Comparison of ENCODE assay signal across 10 cellular contexts in genomic region chr2:173090973-173091660, GRCh38. TPM values are rescaled to one million over a fixed set of nuclear protein-coding genes. Genes with fewer than 3 reads are reported as not detected.
DNase-seq lines count a peak whose midpoint lies in the region; ATAC-seq, FAIRE-seq and TF ChIP-seq lines count a peak whose summit lies in the region.
"Had no signal": no experiment of that assay in that cellular context is flagged by ENCODE, and none has a peak within 500 bp of the region (broad histone marks: within the 10 kb centered on the region; RNA-seq: fewer than 3 reads in every experiment).

No MANE protein-coding gene starts in this region.

- DNase-seq in GM18507 (ENCODE audit: extremely low spot score, insufficient read length, low read depth) (no peak), K562 (ENCODE audit: extremely low read depth in 1 of 4, low spot score in 3 of 4) (peak; percentile 39 to 75 (median 57)), iPS-NIHi11 (ENCODE audit: low spot score) (peak; percentile 18), stomach (no peak), amygdala (lab: John Stamatoyannopoulos, UW) (no peak), NCI-H2171 (lab: John Stamatoyannopoulos, UW) (no peak)
- DNase-seq: NCI-H1092 treated with DMSO at 0.1 percent for 48 hours had no signal

- POLR2A ChIA-PET in K562 (lab: Yijun Ruan, JAX): interaction anchor here (0.6 to 4.9 kb wide), 14 partner anchors 8 to 313 kb away, joined by 3 to 51 read pairs (median 4); no protein-coding TSS in a partner anchor

- peak; percentile 83 for ATAC-seq in K562
- no peak for ATAC-seq in HG02981 (IDR thresholded peaks at IDR 0.05; ENCODE audit: unreplicated experiment)
- no peak for ATAC-seq in HG03045 (IDR thresholded peaks at IDR 0.05; ENCODE audit: unreplicated experiment)
- ATAC-seq: left colon had no signal

- TF ChIP-seq POLR2A in K562 (conservative IDR thresholded peaks at IDR 0.05) (peak; percentile 42; the same call in 1 of the 2 replicates), stomach (IDR thresholded peaks at IDR 0.05) (no peak)

- FAIRE-seq in GM18507 (lab: Jason Lieb, UNC) (peak; percentile 15), K562 (lab: Jason Lieb, UNC) (no peak)

- in situ Hi-C loops in K562 (cut with MboI): no loop called here

- H4K20me1 ChIP-seq in K562 (replicated peaks; ENCODE audit: control insufficient read depth, insufficient read depth, low read length): no peaks in the 10 kb centered on the region

- H3K79me2 ChIP-seq in K562 (ENCODE audit: control insufficient read depth, insufficient read depth, low read length): peaks cover 78% of the 10 kb centered on the region

- peak; percentile 62 to 90 (median 80) for TF ChIP-seq CTCF in K562 (IDR thresholded peaks at IDR 0.05 in 2 of 3, conservative IDR thresholded peaks at IDR 0.05 in 1 of 3; ENCODE audit: insufficient read depth in 2 of 3, low read depth in 1 of 3, low read length in 3 of 3)
- TF ChIP-seq CTCF in stomach (IDR thresholded peaks at IDR 0.05): no peak

- peak in 1 of 2 experiments; percentile 61; a peak in 3 of 4 replicates for TF ChIP-seq RAD21 in K562 (CRISPR knock-in tag; conservative IDR thresholded peaks at IDR 0.05 in 1 of 2, IDR thresholded peaks at IDR 0.05 in 1 of 2)

- BruUV-seq in K562 (replicated peaks; lab: Mats Ljungman, UMichigan): no TSS peak

- H3K9ac ChIP-seq in K562 (ENCODE audit: insufficient read depth in 1 of 2, low read depth in 2 of 2, low read length in 2 of 2): peak overlapping the region; percentile 71 to 73; a peak in 3 of 4 replicates

- H3K27ac ChIP-seq in K562 (ENCODE audit: extremely low read depth, low read depth, low read length) (peak overlapping the region; percentile 92), stomach (peak overlapping the region in 4 of 5 donors; percentile 3 to 79 (median 60))

- CTCF ChIA-PET in K562 (lab: Yijun Ruan, JAX; ENCODE audit: low intra/inter-chr PET ratio): interaction anchor here (1.0 kb wide), 1 partner anchor 119 kb away, joined by 8 read pairs; no protein-coding TSS in a partner anchor

- H3K4me2 ChIP-seq in K562 (ENCODE audit: insufficient read depth, low read length): peak overlapping the region; percentile 87

- H3K4me3 ChIP-seq in K562 (peak overlapping the region; percentile 18), stomach (peak overlapping the region in 1 of 4 donors; percentile 1)

- intact Hi-C loops in K562 (cut with micrococcal nuclease) (loop anchor here (1.0 to 2.0 kb wide), 2 partner anchors 119 to 264 kb away; partner anchors contain the start of gene CDCA7), stomach (cut with DNase I; ENCODE audit: low total_unique reads) (no loop called here)

- H3K36me3 ChIP-seq in K562 (ENCODE audit: control insufficient read depth, insufficient read depth, low read length): peaks cover 45% of the 10 kb centered on the region
- peaks cover 0 to 7% (median under 1%) of the 10 kb centered on the region in 4 donors for H3K36me3 ChIP-seq in stomach

- no peaks in the 10 kb centered on the region for H3K27me3 ChIP-seq in K562 (ENCODE audit: control insufficient read depth in 2 of 2, insufficient read depth in 2 of 2, low read length in 2 of 2)
- no peaks in the 10 kb centered on the region for H3K27me3 ChIP-seq in stomach

- peak overlapping the region; percentile 94 for H2AFZ ChIP-seq in K562 (ENCODE audit: low read depth, low read length)

- H3K4me1 ChIP-seq in K562 (replicated peaks in 1 of 2; ENCODE audit: control insufficient read depth in 2 of 2, insufficient read depth in 2 of 2, low read length in 2 of 2): peaks cover 10 to 32% of the 10 kb centered on the region in 2 experiments; a peak in 4 of 5 replicates
- H3K4me1 ChIP-seq in stomach: peaks cover 0 to 58% (median 35%) of the 10 kb centered on the region in 4 donors

- no peaks in the 10 kb centered on the region for H3K9me1 ChIP-seq in K562 (ENCODE audit: control insufficient read depth, insufficient read depth, low read length)

- TF ChIP-seq EP300 in K562 (IDR thresholded peaks at IDR 0.05; ENCODE audit: low read length) (peak; percentile 37; the same call in 1 of the 2 replicates), stomach (IDR thresholded peaks at IDR 0.05) (no peak)

- 4% methylated on average over 10 of the region's 10 CpGs for WGBS in K562 (ENCODE audit: insufficient coverage, low coverage, missing lambda C conversion rate)
- 62 to 85% (median 76%) methylated on average over 10 of the region's 10 CpGs for WGBS in stomach, 5 donors

- no peaks in the 10 kb centered on the region for H3K9me3 ChIP-seq in K562 (replicated peaks; ENCODE audit: control insufficient read depth, insufficient read depth, low read depth, low read length)
- no peaks in the 10 kb centered on the region for H3K9me3 ChIP-seq in stomach

TF ChIP-seq in K562, 482 proteins besides CTCF, POLR2A, EP300 and RAD21 (continues in another document):
- TF ChIP-seq GABPB1 (CRISPR knock-in tag; IDR thresholded peaks at IDR 0.05) (no peak), ZNF347 (CRISPR knock-in tag; IDR thresholded peaks at IDR 0.05; ENCODE audit: low read depth) (no peak), RBM17 (IDR thresholded peaks at IDR 0.05; ENCODE audit: borderline replicate concordance, low read depth, low read length) (no peak), ZNF217 (CRISPR knock-in tag; IDR thresholded peaks at IDR 0.05) (no peak)

RNA-seq across cellular contexts. Expression of gene MAP3K20, which starts 15.5 kb away (rescaled TPM):
- 28.1 and 49.5 TPM in 2 replicates for total RNA-seq in K562 (2011; cell fraction: chromatin; rRNA removed; ENCODE audit: low replicate concordance)
- 9.5 and 14.5 TPM in 2 replicates for total RNA-seq in K562 (2011; cell fraction: nucleolus; rRNA removed)
- 23.2 and 33.6 TPM in 2 replicates for total RNA-seq in K562 (2011; cell fraction: nucleoplasm; rRNA removed)
- 19.2 and 19.3 TPM in 2 replicates for total RNA-seq in K562 (2014; rRNA removed)
- total RNA-seq in K562 (2014; rRNA removed; fragmentation: Illumina TruSeq; extraction: Trizol): 34.2 and 38.0 TPM in 2 replicates
- total RNA-seq in K562 (2015; rRNA removed; fragmentation: Illumina TruSeq; extraction: Trizol): 30.2 and 32.8 TPM in 2 replicates
- total RNA-seq in K562 (2021): 28.2 and 30.4 TPM in 2 replicates
- polyA plus RNA-seq in K562 (2011; rRNA removed): 26.0 and 29.8 TPM in 2 replicates
- 8.6 and 15.5 TPM in 2 replicates for polyA plus RNA-seq in K562 (2011; cell fraction: cytosol; rRNA removed)
- polyA plus RNA-seq in K562 (2011; cell fraction: nucleus; rRNA removed): 13.8 and 17.0 TPM in 2 replicates
- 15.6 and 16.9 TPM in 2 replicates for polyA plus RNA-seq in K562 (2012)
- 25.6 and 27.3 TPM in 2 replicates for polyA plus RNA-seq in K562 (2014; fragmentation: Illumina TruSeq; extraction: Trizol)
- polyA plus RNA-seq in K562 (2014; fragmentation: Nextera tagmentation; extraction: Ambion mirVana): 1 to 10 TPM; 9.8 to 9.9 TPM
- polyA plus RNA-seq in K562 (2014; rRNA removed): 16.0 and 17.2 TPM in 2 replicates
- 47.1 and 53.1 TPM in 2 replicates for polyA minus RNA-seq in K562 (2011; rRNA and poly(A)+ RNA removed)
- 25.6 and 51.2 TPM in 2 replicates for polyA minus RNA-seq in K562 (2011; cell fraction: cytosol; rRNA and poly(A)+ RNA removed)
- 16.3 and 27.7 TPM in 2 replicates for polyA minus RNA-seq in K562 (2011; cell fraction: nucleus; rRNA and poly(A)+ RNA removed)
- 100 to 1,000 TPM in 3 of 5 donors, 10 to 100 TPM in 1, 1 to 10 TPM in 1; 9.3 to 180 (median 107) TPM for total RNA-seq in stomach
- polyA plus RNA-seq in stomach: 10 to 100 TPM; 13.4 to 24.4 (median 14.7) TPM

Comparison
In these comparisons a context has a peak if more than half of its experiments do, and no peak if none do; other contexts are left out.
1. DNase-seq: peak in K562 (4 of 4) and iPS-NIHi11 (single experiment); none in GM18507 (single experiment), stomach (single experiment), amygdala (0 of 56) and NCI-H2171 (single experiment).
2. CTCF ChIP-seq: peak in K562 (3 of 3); none in stomach (0 of 7).